In the genomic region with DNA sequence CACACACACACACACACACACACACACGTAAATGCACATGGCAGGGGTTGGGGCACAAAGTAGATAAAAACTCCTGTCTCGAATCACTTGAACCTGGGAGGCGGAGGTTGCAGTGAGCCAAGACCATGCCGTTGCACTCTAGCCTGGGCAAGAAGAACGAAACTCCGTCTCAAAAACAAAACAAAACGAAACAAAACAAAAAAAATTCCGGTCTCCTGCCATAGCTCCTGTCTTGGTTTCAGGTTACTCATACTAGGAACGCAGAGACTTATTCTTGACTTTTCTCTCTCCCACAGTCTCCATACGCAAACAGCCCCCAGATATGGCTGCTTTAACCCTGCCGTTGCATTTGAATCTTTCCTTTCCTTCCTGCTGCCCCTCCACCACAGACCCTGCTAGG, we compare ENCODE assay signal across 1 cellular context.
TF ChIP-seq lines count a peak whose summit lies in the region.

No MANE protein-coding gene starts in this region.

TF ChIP-seq in GM12878, 131 proteins besides CTCF, POLR2A, EP300 and RAD21 (continued from another document):
- TF ChIP-seq, protein P1, sequence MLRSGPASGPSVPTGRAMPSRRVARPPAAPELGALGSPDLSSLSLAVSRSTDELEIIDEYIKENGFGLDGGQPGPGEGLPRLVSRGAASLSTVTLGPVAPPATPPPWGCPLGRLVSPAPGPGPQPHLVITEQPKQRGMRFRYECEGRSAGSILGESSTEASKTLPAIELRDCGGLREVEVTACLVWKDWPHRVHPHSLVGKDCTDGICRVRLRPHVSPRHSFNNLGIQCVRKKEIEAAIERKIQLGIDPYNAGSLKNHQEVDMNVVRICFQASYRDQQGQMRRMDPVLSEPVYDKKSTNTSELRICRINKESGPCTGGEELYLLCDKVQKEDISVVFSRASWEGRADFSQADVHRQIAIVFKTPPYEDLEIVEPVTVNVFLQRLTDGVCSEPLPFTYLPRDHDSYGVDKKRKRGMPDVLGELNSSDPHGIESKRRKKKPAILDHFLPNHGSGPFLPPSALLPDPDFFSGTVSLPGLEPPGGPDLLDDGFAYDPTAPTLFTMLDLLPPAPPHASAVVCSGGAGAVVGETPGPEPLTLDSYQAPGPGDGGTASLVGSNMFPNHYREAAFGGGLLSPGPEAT (IDR thresholded peaks at IDR 0.05; ENCODE audit: low read depth) = 0 out of 2 replicates have a peak, but pooled peaks have one; percentile 41
- TF ChIP-seq CBX5 (IDR thresholded peaks at IDR 0.05; ENCODE audit: low read depth) (peak; percentile 55; the same call in 1 of the 2 replicates), NFIC (IDR thresholded peaks at IDR 0.05; ENCODE audit: low read depth, low read length) (peak; percentile 60; the same call in 1 of the 2 replicates), POU2F2 (IDR thresholded peaks at IDR 0.05; ENCODE audit: borderline replicate concordance, low read depth, low read length) (no peak), SREBF1 (IDR thresholded peaks at IDR 0.05; ENCODE audit: low read length) (no peak), IRF4 (IDR thresholded peaks at IDR 0.05; ENCODE audit: low read depth, low read length) (peak; percentile 88; the same call in 1 of the 2 replicates), SIN3A (IDR thresholded peaks at IDR 0.05; ENCODE audit: low read depth, low read length) (no peak), NR2F1 (conservative IDR thresholded peaks at IDR 0.05) (no peak), MEF2B (IDR thresholded peaks at IDR 0.05; ENCODE audit: partially characterized antibody, poor library complexity, severe bottlenecking) (no peak), TCF12 (IDR thresholded peaks at IDR 0.05; ENCODE audit: low read depth, low read length) (no peak), YY1 (IDR thresholded peaks at IDR 0.05; ENCODE audit: low read depth, low read length) (peak; percentile 57), CREM (IDR thresholded peaks at IDR 0.05; ENCODE audit: low read depth) (peak; percentile 46; the same call in 1 of the 2 replicates), KDM1A (IDR thresholded peaks at IDR 0.05; ENCODE audit: borderline replicate concordance) (no peak), KLF5 (IDR thresholded peaks at IDR 0.05; ENCODE audit: partially characterized antibody) (no peak), NBN (IDR thresholded peaks at IDR 0.05) (0 out of 2 replicates have a peak, but pooled peaks have one; percentile 29), PAX5 (IDR thresholded peaks at IDR 0.05; ENCODE audit: borderline replicate concordance, low read depth, low read length) (peak; percentile 53; the same call in 1 of the 2 replicates), BHLHE40 (IDR thresholded peaks at IDR 0.05; ENCODE audit: borderline replicate concordance in 1 of 2, low read depth in 2 of 2, low read length in 1 of 2) (peak; percentile 35 to 65; a peak in 3 of 4 replicates), SPI1 (IDR thresholded peaks at IDR 0.05; ENCODE audit: borderline replicate concordance, insufficient read depth, low read depth, low read length) (no peak), RUNX3 (IDR thresholded peaks at IDR 0.05; ENCODE audit: low read length) (peak; percentile 71), FOXM1 (IDR thresholded peaks at IDR 0.05; ENCODE audit: low read depth, low read length) (peak; percentile 47; the same call in 1 of the 2 replicates), POLR2AphosphoS5 (IDR thresholded peaks at IDR 0.05; ENCODE audit: low read length) (no peak), SP1 (IDR thresholded peaks at IDR 0.05; ENCODE audit: low read depth, low read length) (peak; percentile 21), JUND (IDR thresholded peaks at IDR 0.05; ENCODE audit: low read depth, low read length) (0 out of 2 replicates have a peak, but pooled peaks have one; percentile 21), ZZZ3 (IDR thresholded peaks at IDR 0.05; ENCODE audit: control insufficient read depth, insufficient read length, low read depth) (no peak), MEF2A (IDR thresholded peaks at IDR 0.05; ENCODE audit: insufficient read depth, low read depth, low read length) (0 out of 2 replicates have a peak, but pooled peaks have one; percentile 42), BCL11A (IDR thresholded peaks at IDR 0.05; ENCODE audit: low read depth, low read length) (peak; percentile 80), EED (IDR thresholded peaks at IDR 0.05; ENCODE audit: low read depth) (peak; percentile 91), ZNF24 (IDR thresholded peaks at IDR 0.05) (no peak), JUNB (IDR thresholded peaks at IDR 0.05) (peak; percentile 89), BRCA1 (IDR thresholded peaks at IDR 0.05; ENCODE audit: low read depth, low read length) (no peak), SIX5 (IDR thresholded peaks at IDR 0.05; ENCODE audit: low read depth, low read length, severe bottlenecking) (no peak), ZNF217 (IDR thresholded peaks at IDR 0.05) (no peak), TAF1 (IDR thresholded peaks at IDR 0.05; ENCODE audit: borderline replicate concordance, low read depth, low read length) (no peak)
- TF ChIP-seq, protein P2, sequence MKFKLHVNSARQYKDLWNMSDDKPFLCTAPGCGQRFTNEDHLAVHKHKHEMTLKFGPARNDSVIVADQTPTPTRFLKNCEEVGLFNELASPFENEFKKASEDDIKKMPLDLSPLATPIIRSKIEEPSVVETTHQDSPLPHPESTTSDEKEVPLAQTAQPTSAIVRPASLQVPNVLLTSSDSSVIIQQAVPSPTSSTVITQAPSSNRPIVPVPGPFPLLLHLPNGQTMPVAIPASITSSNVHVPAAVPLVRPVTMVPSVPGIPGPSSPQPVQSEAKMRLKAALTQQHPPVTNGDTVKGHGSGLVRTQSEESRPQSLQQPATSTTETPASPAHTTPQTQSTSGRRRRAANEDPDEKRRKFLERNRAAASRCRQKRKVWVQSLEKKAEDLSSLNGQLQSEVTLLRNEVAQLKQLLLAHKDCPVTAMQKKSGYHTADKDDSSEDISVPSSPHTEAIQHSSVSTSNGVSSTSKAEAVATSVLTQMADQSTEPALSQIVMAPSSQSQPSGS (IDR thresholded peaks at IDR 0.05; ENCODE audit: low read length) = 0 out of 2 replicates have a peak, but pooled peaks have one; percentile 39
- TF ChIP-seq, protein P3, sequence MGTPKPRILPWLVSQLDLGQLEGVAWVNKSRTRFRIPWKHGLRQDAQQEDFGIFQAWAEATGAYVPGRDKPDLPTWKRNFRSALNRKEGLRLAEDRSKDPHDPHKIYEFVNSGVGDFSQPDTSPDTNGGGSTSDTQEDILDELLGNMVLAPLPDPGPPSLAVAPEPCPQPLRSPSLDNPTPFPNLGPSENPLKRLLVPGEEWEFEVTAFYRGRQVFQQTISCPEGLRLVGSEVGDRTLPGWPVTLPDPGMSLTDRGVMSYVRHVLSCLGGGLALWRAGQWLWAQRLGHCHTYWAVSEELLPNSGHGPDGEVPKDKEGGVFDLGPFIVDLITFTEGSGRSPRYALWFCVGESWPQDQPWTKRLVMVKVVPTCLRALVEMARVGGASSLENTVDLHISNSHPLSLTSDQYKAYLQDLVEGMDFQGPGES (IDR thresholded peaks at IDR 0.05) = no peak
- TF ChIP-seq, protein P4, sequence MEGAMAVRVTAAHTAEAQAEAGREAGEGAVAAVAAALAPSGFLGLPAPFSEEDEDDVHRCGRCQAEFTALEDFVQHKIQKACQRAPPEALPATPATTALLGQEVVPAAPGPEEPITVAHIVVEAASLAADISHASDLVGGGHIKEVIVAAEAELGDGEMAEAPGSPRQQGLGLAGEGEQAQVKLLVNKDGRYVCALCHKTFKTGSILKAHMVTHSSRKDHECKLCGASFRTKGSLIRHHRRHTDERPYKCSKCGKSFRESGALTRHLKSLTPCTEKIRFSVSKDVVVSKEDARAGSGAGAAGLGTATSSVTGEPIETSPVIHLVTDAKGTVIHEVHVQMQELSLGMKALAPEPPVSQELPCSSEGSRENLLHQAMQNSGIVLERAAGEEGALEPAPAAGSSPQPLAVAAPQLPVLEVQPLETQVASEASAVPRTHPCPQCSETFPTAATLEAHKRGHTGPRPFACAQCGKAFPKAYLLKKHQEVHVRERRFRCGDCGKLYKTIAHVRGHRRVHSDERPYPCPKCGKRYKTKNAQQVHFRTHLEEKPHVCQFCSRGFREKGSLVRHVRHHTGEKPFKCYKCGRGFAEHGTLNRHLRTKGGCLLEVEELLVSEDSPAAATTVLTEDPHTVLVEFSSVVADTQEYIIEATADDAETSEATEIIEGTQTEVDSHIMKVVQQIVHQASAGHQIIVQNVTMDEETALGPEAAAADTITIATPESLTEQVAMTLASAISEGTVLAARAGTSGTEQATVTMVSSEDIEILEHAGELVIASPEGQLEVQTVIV (IDR thresholded peaks at IDR 0.05; ENCODE audit: borderline replicate concordance, partially characterized antibody) = no peak
- TF ChIP-seq, protein P5, sequence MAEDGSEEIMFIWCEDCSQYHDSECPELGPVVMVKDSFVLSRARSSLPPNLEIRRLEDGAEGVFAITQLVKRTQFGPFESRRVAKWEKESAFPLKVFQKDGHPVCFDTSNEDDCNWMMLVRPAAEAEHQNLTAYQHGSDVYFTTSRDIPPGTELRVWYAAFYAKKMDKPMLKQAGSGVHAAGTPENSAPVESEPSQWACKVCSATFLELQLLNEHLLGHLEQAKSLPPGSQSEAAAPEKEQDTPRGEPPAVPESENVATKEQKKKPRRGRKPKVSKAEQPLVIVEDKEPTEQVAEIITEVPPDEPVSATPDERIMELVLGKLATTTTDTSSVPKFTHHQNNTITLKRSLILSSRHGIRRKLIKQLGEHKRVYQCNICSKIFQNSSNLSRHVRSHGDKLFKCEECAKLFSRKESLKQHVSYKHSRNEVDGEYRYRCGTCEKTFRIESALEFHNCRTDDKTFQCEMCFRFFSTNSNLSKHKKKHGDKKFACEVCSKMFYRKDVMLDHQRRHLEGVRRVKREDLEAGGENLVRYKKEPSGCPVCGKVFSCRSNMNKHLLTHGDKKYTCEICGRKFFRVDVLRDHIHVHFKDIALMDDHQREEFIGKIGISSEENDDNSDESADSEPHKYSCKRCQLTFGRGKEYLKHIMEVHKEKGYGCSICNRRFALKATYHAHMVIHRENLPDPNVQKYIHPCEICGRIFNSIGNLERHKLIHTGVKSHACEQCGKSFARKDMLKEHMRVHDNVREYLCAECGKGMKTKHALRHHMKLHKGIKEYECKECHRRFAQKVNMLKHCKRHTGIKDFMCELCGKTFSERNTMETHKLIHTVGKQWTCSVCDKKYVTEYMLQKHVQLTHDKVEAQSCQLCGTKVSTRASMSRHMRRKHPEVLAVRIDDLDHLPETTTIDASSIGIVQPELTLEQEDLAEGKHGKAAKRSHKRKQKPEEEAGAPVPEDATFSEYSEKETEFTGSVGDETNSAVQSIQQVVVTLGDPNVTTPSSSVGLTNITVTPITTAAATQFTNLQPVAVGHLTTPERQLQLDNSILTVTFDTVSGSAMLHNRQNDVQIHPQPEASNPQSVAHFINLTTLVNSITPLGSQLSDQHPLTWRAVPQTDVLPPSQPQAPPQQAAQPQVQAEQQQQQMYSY (CRISPR knock-in tag; IDR thresholded peaks at IDR 0.05) = no peak
- TF ChIP-seq, protein P6, sequence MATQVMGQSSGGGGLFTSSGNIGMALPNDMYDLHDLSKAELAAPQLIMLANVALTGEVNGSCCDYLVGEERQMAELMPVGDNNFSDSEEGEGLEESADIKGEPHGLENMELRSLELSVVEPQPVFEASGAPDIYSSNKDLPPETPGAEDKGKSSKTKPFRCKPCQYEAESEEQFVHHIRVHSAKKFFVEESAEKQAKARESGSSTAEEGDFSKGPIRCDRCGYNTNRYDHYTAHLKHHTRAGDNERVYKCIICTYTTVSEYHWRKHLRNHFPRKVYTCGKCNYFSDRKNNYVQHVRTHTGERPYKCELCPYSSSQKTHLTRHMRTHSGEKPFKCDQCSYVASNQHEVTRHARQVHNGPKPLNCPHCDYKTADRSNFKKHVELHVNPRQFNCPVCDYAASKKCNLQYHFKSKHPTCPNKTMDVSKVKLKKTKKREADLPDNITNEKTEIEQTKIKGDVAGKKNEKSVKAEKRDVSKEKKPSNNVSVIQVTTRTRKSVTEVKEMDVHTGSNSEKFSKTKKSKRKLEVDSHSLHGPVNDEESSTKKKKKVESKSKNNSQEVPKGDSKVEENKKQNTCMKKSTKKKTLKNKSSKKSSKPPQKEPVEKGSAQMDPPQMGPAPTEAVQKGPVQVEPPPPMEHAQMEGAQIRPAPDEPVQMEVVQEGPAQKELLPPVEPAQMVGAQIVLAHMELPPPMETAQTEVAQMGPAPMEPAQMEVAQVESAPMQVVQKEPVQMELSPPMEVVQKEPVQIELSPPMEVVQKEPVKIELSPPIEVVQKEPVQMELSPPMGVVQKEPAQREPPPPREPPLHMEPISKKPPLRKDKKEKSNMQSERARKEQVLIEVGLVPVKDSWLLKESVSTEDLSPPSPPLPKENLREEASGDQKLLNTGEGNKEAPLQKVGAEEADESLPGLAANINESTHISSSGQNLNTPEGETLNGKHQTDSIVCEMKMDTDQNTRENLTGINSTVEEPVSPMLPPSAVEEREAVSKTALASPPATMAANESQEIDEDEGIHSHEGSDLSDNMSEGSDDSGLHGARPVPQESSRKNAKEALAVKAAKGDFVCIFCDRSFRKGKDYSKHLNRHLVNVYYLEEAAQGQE (IDR thresholded peaks at IDR 0.05; ENCODE audit: low read depth, low read length) = no peak
- TF ChIP-seq, protein P7, sequence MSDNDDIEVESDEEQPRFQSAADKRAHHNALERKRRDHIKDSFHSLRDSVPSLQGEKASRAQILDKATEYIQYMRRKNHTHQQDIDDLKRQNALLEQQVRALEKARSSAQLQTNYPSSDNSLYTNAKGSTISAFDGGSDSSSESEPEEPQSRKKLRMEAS (IDR thresholded peaks at IDR 0.05; ENCODE audit: low read depth, low read length) = no peak
- TF ChIP-seq, protein P8, sequence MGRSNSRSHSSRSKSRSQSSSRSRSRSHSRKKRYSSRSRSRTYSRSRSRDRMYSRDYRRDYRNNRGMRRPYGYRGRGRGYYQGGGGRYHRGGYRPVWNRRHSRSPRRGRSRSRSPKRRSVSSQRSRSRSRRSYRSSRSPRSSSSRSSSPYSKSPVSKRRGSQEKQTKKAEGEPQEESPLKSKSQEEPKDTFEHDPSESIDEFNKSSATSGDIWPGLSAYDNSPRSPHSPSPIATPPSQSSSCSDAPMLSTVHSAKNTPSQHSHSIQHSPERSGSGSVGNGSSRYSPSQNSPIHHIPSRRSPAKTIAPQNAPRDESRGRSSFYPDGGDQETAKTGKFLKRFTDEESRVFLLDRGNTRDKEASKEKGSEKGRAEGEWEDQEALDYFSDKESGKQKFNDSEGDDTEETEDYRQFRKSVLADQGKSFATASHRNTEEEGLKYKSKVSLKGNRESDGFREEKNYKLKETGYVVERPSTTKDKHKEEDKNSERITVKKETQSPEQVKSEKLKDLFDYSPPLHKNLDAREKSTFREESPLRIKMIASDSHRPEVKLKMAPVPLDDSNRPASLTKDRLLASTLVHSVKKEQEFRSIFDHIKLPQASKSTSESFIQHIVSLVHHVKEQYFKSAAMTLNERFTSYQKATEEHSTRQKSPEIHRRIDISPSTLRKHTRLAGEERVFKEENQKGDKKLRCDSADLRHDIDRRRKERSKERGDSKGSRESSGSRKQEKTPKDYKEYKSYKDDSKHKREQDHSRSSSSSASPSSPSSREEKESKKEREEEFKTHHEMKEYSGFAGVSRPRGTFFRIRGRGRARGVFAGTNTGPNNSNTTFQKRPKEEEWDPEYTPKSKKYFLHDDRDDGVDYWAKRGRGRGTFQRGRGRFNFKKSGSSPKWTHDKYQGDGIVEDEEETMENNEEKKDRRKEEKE (IDR thresholded peaks at IDR 0.05) = no peak
- TF ChIP-seq, protein P9, sequence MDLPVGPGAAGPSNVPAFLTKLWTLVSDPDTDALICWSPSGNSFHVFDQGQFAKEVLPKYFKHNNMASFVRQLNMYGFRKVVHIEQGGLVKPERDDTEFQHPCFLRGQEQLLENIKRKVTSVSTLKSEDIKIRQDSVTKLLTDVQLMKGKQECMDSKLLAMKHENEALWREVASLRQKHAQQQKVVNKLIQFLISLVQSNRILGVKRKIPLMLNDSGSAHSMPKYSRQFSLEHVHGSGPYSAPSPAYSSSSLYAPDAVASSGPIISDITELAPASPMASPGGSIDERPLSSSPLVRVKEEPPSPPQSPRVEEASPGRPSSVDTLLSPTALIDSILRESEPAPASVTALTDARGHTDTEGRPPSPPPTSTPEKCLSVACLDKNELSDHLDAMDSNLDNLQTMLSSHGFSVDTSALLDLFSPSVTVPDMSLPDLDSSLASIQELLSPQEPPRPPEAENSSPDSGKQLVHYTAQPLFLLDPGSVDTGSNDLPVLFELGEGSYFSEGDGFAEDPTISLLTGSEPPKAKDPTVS (IDR thresholded peaks at IDR 0.05; ENCODE audit: low read depth, low read length) = no peak
TF ChIP-seq in GM12878: peak in this region for 24.
